ENCODE assay signal across 8 cellular contexts in the genomic region with DNA sequence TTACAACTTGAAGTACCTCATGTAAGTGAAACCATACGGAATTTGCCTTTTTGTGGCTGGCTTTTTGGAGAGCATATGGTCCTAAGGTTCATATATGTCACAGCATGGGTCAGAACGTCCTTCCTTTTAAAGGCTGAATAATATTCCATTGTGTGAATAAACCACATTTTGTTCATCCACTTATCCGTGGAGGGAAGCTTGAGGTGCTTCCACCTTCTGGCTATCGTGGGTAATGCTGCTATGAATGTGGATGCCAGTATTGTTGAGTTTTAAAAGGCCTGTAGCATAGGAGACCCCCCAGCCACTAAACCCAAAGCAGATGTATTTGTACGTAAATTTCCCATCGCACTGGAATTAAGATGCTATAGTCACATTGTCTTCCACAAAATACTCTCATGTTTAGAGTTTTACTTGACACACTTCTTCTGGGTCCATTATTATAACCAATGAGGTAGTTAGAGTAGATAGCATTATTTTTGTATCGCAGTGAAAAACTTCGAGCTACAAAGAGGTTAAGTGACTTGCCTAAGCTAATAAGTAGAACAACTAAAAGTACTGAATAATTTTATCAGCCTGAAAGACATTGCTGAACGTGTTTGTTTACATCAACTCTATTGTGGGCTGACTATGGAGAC.
A peak's percentile ranks its signal among the peaks of the same experiment; 100 is the strongest.
DNase-seq lines count a peak whose midpoint lies in the region; ATAC-seq and TF ChIP-seq lines count a peak whose summit lies in the region.

No MANE protein-coding gene starts in this region.

- H3K27ac Mint-ChIP-seq in CD14-positive monocyte (no peak overlapping the region), MCF 10A (ENCODE audit: low read depth, unreplicated experiment) (no peak overlapping the region)

- no peak overlapping the region for H3K4me3 Mint-ChIP-seq in CD14-positive monocyte
- no peak overlapping the region for H3K4me3 Mint-ChIP-seq in MCF 10A (ENCODE audit: unreplicated experiment)

- BruUV-seq in MCF 10A (replicated peaks; lab: Mats Ljungman, UMichigan) = no TSS peak

- TF ChIP-seq CTCF in CD14-positive monocyte (IDR thresholded peaks at IDR 0.05) (peak; percentile 62), MCF 10A (IDR thresholded peaks at IDR 0.05; ENCODE audit: unreplicated experiment) (peak; percentile 44)

- CTCF ChIA-PET in MCF 10A (lab: Yijun Ruan, JAX) = interaction anchor here (0.6 to 2.1 kb wide), 11 partner anchors 9 to 565 kb away, joined by 3 to 12 read pairs (median 4); no protein-coding TSS in a partner anchor

- H3K27me3 Mint-ChIP-seq in CD14-positive monocyte (ENCODE audit: low read depth in 3 of 3) = peaks cover 3 to 5% (median 4%) of the 10 kb centered on the region in 3 donors
- H3K27me3 Mint-ChIP-seq in MCF 10A (ENCODE audit: insufficient read depth, unreplicated experiment) = no peaks in the 10 kb centered on the region

- H3K4me1 Mint-ChIP-seq in CD14-positive monocyte = no peaks in the 10 kb centered on the region
- H3K4me1 Mint-ChIP-seq in MCF 10A (ENCODE audit: insufficient read depth, unreplicated experiment) = peaks cover 8% of the 10 kb centered on the region

- H3K9me3 Mint-ChIP-seq in CD14-positive monocyte = peaks cover 0 to 6% (median 2%) of the 10 kb centered on the region in 7 donors
- peaks cover 3% of the 10 kb centered on the region for H3K9me3 Mint-ChIP-seq in MCF 10A (ENCODE audit: unreplicated experiment)

- intact Hi-C loops in CD14-positive monocyte (cut with micrococcal nuclease) (loop anchor here (5.0 to 10.0 kb wide), 2 partner anchors 178 to 181 kb away; a partner anchor contains a TSS), MCF 10A (cut with micrococcal nuclease) (loop anchor here (1.0 to 10.0 kb wide), 3 partner anchors 112 to 298 kb away; no protein-coding TSS in a partner anchor)

- H3K36me3 Mint-ChIP-seq in CD14-positive monocyte (no peaks in the 10 kb centered on the region), MCF 10A (ENCODE audit: insufficient read depth, unreplicated experiment) (no peaks in the 10 kb centered on the region)

- no peak for ATAC-seq in HG03039 (IDR thresholded peaks at IDR 0.05; ENCODE audit: unreplicated experiment)

- POLR2A ChIA-PET in MCF 10A (lab: Yijun Ruan, JAX) = interaction anchor here (1.2 kb wide), 1 partner anchor 196 kb away, joined by 3 read pairs; no protein-coding TSS in a partner anchor

- DNase-seq in CD14-positive monocyte (ENCODE audit: low spot score) (no peak), HT-29 (ENCODE audit: low spot score) (peak; percentile 27), MCF 10A (ENCODE audit: unreplicated experiment) (peak; percentile 45), medulla oblongata (ENCODE audit: extremely low spot score) (peak; percentile 15), epidermal melanocyte (ENCODE audit: insufficient read length, low spot score) (no peak), activated gamma-delta T cell (lab: John Stamatoyannopoulos, UW) (no peak), NCI-H2029 (lab: John Stamatoyannopoulos, UW) (no peak)

Comparison
In these comparisons a context has a peak if more than half of its experiments do, and no peak if none do; other contexts are left out.
1. DNase-seq: peak in HT-29 (single experiment), MCF 10A (single experiment) and medulla oblongata (single experiment); none in CD14-positive monocyte (single experiment), epidermal melanocyte (single experiment), activated gamma-delta T cell (single experiment) and NCI-H2029 (single experiment).